In the genomic region with DNA sequence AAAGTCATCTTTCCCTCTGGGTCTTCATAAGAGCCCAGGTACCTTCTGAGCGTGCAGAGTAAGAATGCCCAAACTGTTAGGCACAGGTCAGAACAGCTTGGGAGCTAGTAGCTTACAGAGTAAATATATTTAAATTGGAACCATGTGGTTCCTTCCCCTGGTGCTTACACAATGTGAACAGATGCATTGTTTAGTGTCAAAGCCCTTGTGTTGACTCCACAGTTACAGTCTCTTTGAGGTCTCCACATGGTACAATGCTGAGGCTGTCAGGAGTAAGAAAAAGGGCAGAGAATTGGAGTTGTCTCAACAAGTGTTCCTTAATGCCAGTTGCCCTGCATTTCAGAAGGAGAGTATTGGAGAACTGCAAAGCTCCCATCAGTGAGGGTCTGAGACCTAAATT, we compare ENCODE assay signal across 1 cellular context.
TF ChIP-seq lines count a peak whose summit lies in the region.

No MANE protein-coding gene starts in this region.

TF ChIP-seq in WTC11, 78 proteins besides CTCF, POLR2A, EP300 and RAD21 (continued from another document):
- TF ChIP-seq ZNF532 (CRISPR knock-in tag; IDR thresholded peaks at IDR 0.05; ENCODE audit: borderline replicate concordance) (no peak), NR2C2 (CRISPR knock-in tag; IDR thresholded peaks at IDR 0.05) (no peak), GTF2I (CRISPR knock-in tag; conservative IDR thresholded peaks at IDR 0.05) (no peak), SP1 (CRISPR knock-in tag; conservative IDR thresholded peaks at IDR 0.05) (no peak), FOXK1 (CRISPR knock-in tag; IDR thresholded peaks at IDR 0.05) (no peak), SOX15 (CRISPR knock-in tag; IDR thresholded peaks at IDR 0.05) (no peak), ZNF138 (CRISPR knock-in tag; conservative IDR thresholded peaks at IDR 0.05) (no peak)
